8 cellular contexts compared by ENCODE assay signal in the genomic region with DNA sequence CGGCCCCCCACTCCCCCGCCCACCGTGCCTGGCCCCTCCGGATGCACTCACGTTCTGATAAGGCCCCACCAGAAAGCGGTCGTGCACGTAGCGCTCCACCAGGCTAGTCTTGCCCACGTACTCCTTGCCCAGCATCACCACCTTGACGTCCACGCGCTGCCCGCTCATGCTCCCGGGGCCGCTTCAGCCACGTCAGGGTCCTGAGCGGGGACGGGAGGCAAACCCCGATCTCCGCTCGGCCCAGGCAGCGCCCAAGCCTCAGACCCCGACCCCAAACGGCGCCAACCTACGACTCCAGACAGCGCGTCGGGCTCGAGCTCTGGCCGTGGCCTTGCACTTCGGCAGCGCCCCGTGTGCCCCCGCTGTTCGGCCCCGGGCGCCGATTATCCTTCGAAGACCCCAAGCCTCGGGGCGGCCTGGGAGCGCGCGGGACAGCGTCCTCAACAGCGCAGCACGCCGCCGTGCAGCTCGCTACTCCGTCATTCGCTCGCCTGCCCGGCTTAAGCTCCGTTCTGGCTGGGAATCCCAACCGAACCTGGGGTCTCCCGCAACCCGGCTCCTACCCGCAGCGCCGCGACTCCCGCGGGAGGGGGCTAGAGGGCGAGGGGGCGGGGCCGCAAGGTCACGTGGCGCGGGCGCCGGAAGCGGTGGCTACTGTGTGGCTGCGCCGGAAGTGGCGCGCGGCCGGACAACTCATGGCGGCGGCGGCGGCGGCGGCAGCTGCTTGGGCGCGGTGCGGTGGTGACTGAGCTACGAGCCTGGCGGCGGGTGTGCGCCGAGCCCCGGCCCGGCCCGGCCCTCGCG. TPM values are rescaled to one million over a fixed set of nuclear protein-coding genes. Genes with fewer than 3 reads are reported as not detected.
DNase-seq lines count a peak whose midpoint lies in the region; ATAC-seq and TF ChIP-seq lines count a peak whose summit lies in the region.

Gene PRELID1 (plus strand): TSS at position 679 of the 804 bp plus-strand sequence. CDS start 187 bp downstream, outside the sequence.
Gene RAB24 (minus strand): TSS at position 599 of the 804 bp plus-strand sequence. CDS start 431 bp downstream, at position 168.

- intact Hi-C loops in activated CD4-positive, alpha-beta T cell treated with anti-CD3 and anti-CD28 coated beads, Interleukin-2, amount 10 ng/mL, durations not matched to agents 24 days and 14 days (cut with micrococcal nuclease), result loop anchor here (1.0 to 2.0 kb wide), 3 partner anchors 9 to 191 kb away; no protein-coding TSS in a partner anchor

- ATAC-seq in GM18868 (IDR thresholded peaks at IDR 0.05; ENCODE audit: unreplicated experiment) (peak; percentile 68), HG03135 (IDR thresholded peaks at IDR 0.05; ENCODE audit: unreplicated experiment) (peak; percentile 64), left lobe of liver (peak; percentile 81)

- peaks cover 61% of the 10 kb centered on the region for H3K4me1 Mint-ChIP-seq in activated CD4-positive, alpha-beta T cell treated with anti-CD3 and anti-CD28 coated beads, Interleukin-2, amount 10 ng/mL, durations not matched to agents 24 days and 14 days

- no peaks in the 10 kb centered on the region for H3K9me3 Mint-ChIP-seq in activated CD4-positive, alpha-beta T cell treated with anti-CD3 and anti-CD28 coated beads, Interleukin-2, amount 10 ng/mL, durations not matched to agents 24 days and 14 days

- H3K4me3 ChIP-seq in coronary artery, result peak within 1 kb of the TSS; percentile 95

- peak within 1 kb of the TSS; percentile 29 to 91 for H3K27ac ChIP-seq in coronary artery

- peak within 1 kb of the TSS; percentile 98 for H3K4me3 Mint-ChIP-seq in activated CD4-positive, alpha-beta T cell treated with anti-CD3 and anti-CD28 coated beads, Interleukin-2, amount 10 ng/mL, durations not matched to agents 24 days and 14 days

- H3K27me3 Mint-ChIP-seq in activated CD4-positive, alpha-beta T cell treated with anti-CD3 and anti-CD28 coated beads, Interleukin-2, amount 10 ng/mL, durations not matched to agents 24 days and 14 days, result no peaks in the 10 kb centered on the region

- peak within 1 kb of the TSS; percentile 88 for H3K27ac Mint-ChIP-seq in activated CD4-positive, alpha-beta T cell treated with anti-CD3 and anti-CD28 coated beads, Interleukin-2, amount 10 ng/mL, durations not matched to agents 24 days and 14 days

- DNase-seq in AG08395 (ENCODE audit: low spot score) (peak; percentile 93), NCI-H524 (lab: John Stamatoyannopoulos, UW) (peak; percentile 34 to 75), coronary artery (ENCODE audit: low spot score) (peak; percentile 89), left lobe of liver (ENCODE audit: low spot score) (peak; percentile 91)
- DNase-seq in activated CD4-positive, alpha-beta T cell treated with anti-CD3 and anti-CD28 coated beads, Interleukin-2, amount 10 ng/mL, durations not matched to agents 24 days and 14 days, result peak; percentile 97
- DNase-seq in stimulated activated CD4-positive, alpha-beta T cell treated with anti-CD3 and anti-CD28 coated beads, Interleukin-2, amount 100 ng/mL, for 4 hours (ENCODE audit: low read depth), result peak; percentile 81

- TF ChIP-seq CTCF in coronary artery (IDR thresholded peaks at IDR 0.05), result no peak

- H3K36me3 Mint-ChIP-seq in activated CD4-positive, alpha-beta T cell treated with anti-CD3 and anti-CD28 coated beads, Interleukin-2, amount 10 ng/mL, durations not matched to agents 24 days and 14 days (ENCODE audit: low read depth), result peaks cover 52% of the 10 kb centered on the region

RNA-seq across cellular contexts. Expression of gene PRELID1, which starts in this region (rescaled TPM):
- 248 and 257 TPM in 2 replicates for total RNA-seq in activated CD4-positive, alpha-beta T cell treated with anti-CD3 and anti-CD28 coated beads, Interleukin-2, amount 10 ng/mL, durations not matched to agents 24 days and 14 days
- total RNA-seq in left lobe of liver, result 68.1 TPM

RNA-seq across cellular contexts. Expression of gene RAB24, which starts in this region (rescaled TPM):
- 18.3 and 22.2 TPM in 2 replicates for total RNA-seq in activated CD4-positive, alpha-beta T cell treated with anti-CD3 and anti-CD28 coated beads, Interleukin-2, amount 10 ng/mL, durations not matched to agents 24 days and 14 days
- 15.3 TPM for total RNA-seq in left lobe of liver

Comparison
In these comparisons a context has a peak if more than half of its experiments do, and no peak if none do; other contexts are left out.
1. Peak in every context shown above with its lines: DNase-seq, ATAC-seq, H3K4me3 ChIP-seq and H3K27ac ChIP-seq.